Comparison of ENCODE assay signal across 8 cellular contexts in genomic region chr1:39816431-39817090, GRCh38. TPM values are rescaled to one million over a fixed set of nuclear protein-coding genes. Genes with fewer than 3 reads are reported as not detected.
A peak's percentile ranks its signal among the peaks of the same experiment; 100 is the strongest.
DNase-seq lines count a peak whose midpoint lies in the region; ATAC-seq lines count a peak whose summit lies in the region.

No MANE protein-coding gene starts in this region.

- H3K4me3 Mint-ChIP-seq in CD8-positive, alpha-beta memory T cell, result peak overlapping the region; percentile 18 to 88 (median 79)
- peak overlapping the region; percentile 44 for H3K4me3 Mint-ChIP-seq in stimulated activated effector memory CD8-positive, alpha-beta T cell treated with anti-CD3 and anti-CD28 coated beads, Interleukin-12 subunit alpha, Interleukin-12 subunit beta, amount 100 ng/mL, for 72 hours

- POLR2A ChIA-PET in CD8-positive, alpha-beta memory T cell (lab: Charles Lee), result no interaction called here

- H3K36me3 Mint-ChIP-seq in CD8-positive, alpha-beta memory T cell, result no peaks in the 10 kb centered on the region
- no peaks in the 10 kb centered on the region for H3K36me3 Mint-ChIP-seq in stimulated activated effector memory CD8-positive, alpha-beta T cell treated with anti-CD3 and anti-CD28 coated beads, Interleukin-12 subunit alpha, Interleukin-12 subunit beta, amount 100 ng/mL, for 72 hours

- CTCF ChIA-PET in CD8-positive, alpha-beta memory T cell (lab: Charles Lee), result interaction anchor here (0.7 to 7.8 kb wide), 11 partner anchors 11 to 161 kb away, joined by 3 to 110 read pairs (median 4); partner anchors contain the start of gene MYCL

- no peak overlapping the region for H3K27ac ChIP-seq in CD8-positive, alpha-beta memory T cell (ENCODE audit: low read depth, low read length)

- ATAC-seq in HG03342 (IDR thresholded peaks at IDR 0.05; ENCODE audit: unreplicated experiment), result peak; percentile 26
- ATAC-seq in stimulated activated effector memory CD8-positive, alpha-beta T cell treated with anti-CD3 and anti-CD28 coated beads, Interleukin-12 subunit alpha, Interleukin-12 subunit beta, amount 100 ng/mL, for 72 hours, result peak; percentile 83

- H3K36me3 ChIP-seq in CD8-positive, alpha-beta memory T cell (ENCODE audit: insufficient read depth, low read length), result no peaks in the 10 kb centered on the region

- H3K4me1 ChIP-seq in CD8-positive, alpha-beta memory T cell (ENCODE audit: insufficient read depth, low read length), result peaks cover 5% of the 10 kb centered on the region

- peak; percentile 32 to 67 (median 51) for DNase-seq in CD8-positive, alpha-beta memory T cell
- DNase-seq in GM19240 (ENCODE audit: insufficient read length, low spot score) (peak; percentile 51), NCI-H526 treated with DMSO at 0.1 percent for 48 hours (lab: John Stamatoyannopoulos, UW) (peak; percentile 59), medulla oblongata (ENCODE audit: extremely low spot score) (peak; percentile 72)
- DNase-seq in activated CD4-positive, alpha-beta T cell treated with anti-CD3 and anti-CD28 coated beads, Interleukin-2, amount 50 U/mL, for 48 hours, result peak; percentile 53 to 71
- DNase-seq in effector CD4-positive, alpha-beta T cell, result peak; percentile 56
- peak; percentile 50 to 81 for DNase-seq in stimulated activated effector memory CD8-positive, alpha-beta T cell treated with anti-CD3 and anti-CD28 coated beads, Interleukin-12 subunit alpha, Interleukin-12 subunit beta, amount 100 ng/mL, for 72 hours (ENCODE audit: low spot score in 2 of 2)

- no peak overlapping the region for H3K4me3 ChIP-seq in CD8-positive, alpha-beta memory T cell (ENCODE audit: low read length)

- no peaks in the 10 kb centered on the region for H3K9me3 ChIP-seq in CD8-positive, alpha-beta memory T cell (ENCODE audit: low read length)

- H3K9me3 Mint-ChIP-seq in CD8-positive, alpha-beta memory T cell, result no peaks in the 10 kb centered on the region
- H3K9me3 Mint-ChIP-seq in stimulated activated effector memory CD8-positive, alpha-beta T cell treated with anti-CD3 and anti-CD28 coated beads, Interleukin-12 subunit alpha, Interleukin-12 subunit beta, amount 100 ng/mL, for 72 hours, result no peaks in the 10 kb centered on the region

- H3K27ac Mint-ChIP-seq in CD8-positive, alpha-beta memory T cell, result no peak overlapping the region
- H3K27ac Mint-ChIP-seq in stimulated activated effector memory CD8-positive, alpha-beta T cell treated with anti-CD3 and anti-CD28 coated beads, Interleukin-12 subunit alpha, Interleukin-12 subunit beta, amount 100 ng/mL, for 72 hours, result no peak overlapping the region

- peaks cover 3 to 30% of the 10 kb centered on the region in 2 donors for H3K27me3 Mint-ChIP-seq in CD8-positive, alpha-beta memory T cell

- peaks cover 5% of the 10 kb centered on the region for H3K27me3 ChIP-seq in CD8-positive, alpha-beta memory T cell (ENCODE audit: insufficient read depth, low read length, poor library complexity, severe bottlenecking)

- peaks cover 5 to 11% (median 6%) of the 10 kb centered on the region in 3 donors for H3K4me1 Mint-ChIP-seq in CD8-positive, alpha-beta memory T cell
- H3K4me1 Mint-ChIP-seq in stimulated activated effector memory CD8-positive, alpha-beta T cell treated with anti-CD3 and anti-CD28 coated beads, Interleukin-12 subunit alpha, Interleukin-12 subunit beta, amount 100 ng/mL, for 72 hours, result peaks cover 18% of the 10 kb centered on the region

RNA-seq across cellular contexts. Expression of gene BMP8B, which starts 27.9 kb away (rescaled TPM):
- total RNA-seq in CD8-positive, alpha-beta memory T cell, result 1 to 10 TPM in 1 of 2 experiments, under 1 TPM in 1; 0.91 to 1.2 TPM
- 0.14 TPM for polyA plus RNA-seq in CD8-positive, alpha-beta memory T cell

RNA-seq across cellular contexts. Expression of gene OXCT2, which starts 45.4 kb away (rescaled TPM):
- total RNA-seq in CD8-positive, alpha-beta memory T cell, result 1 to 10 TPM; 2.2 to 2.3 TPM
- polyA plus RNA-seq in CD8-positive, alpha-beta memory T cell, result not detected
